Comparison of ENCODE assay signal across 8 cellular contexts in genomic region chr10:113854019-113854756, GRCh38. TPM values are rescaled to one million over a fixed set of nuclear protein-coding genes. Genes with fewer than 3 reads are reported as not detected.
DNase-seq lines count a peak whose midpoint lies in the region; ATAC-seq and TF ChIP-seq lines count a peak whose summit lies in the region.

Gene DCLRE1A, minus strand, starts transcription at chr10:113854082. Its CDS starts 900 bp downstream, at chr10:113853182.
Gene NHLRC2, plus strand, starts transcription at chr10:113854661. Its CDS starts 212 bp downstream, at chr10:113854873.

- H3K4me1 ChIP-seq in right atrium auricular region (peaks cover 0 to 33% of the 10 kb centered on the region in 2 donors), uterus (no peaks in the 10 kb centered on the region)

- intact Hi-C loops in uterus (cut with DNase I; ENCODE audit: low total_unique reads), result no loop called here

- TF ChIP-seq POLR2A in uterus (IDR thresholded peaks at IDR 0.05), result no peak

- H3K27ac ChIP-seq in angular gyrus (ENCODE audit: low read depth, low read length) (peak within 1 kb of the TSS; percentile 87), right atrium auricular region (peak within 1 kb of the TSS; percentile 95), uterus (peak within 1 kb of the TSS; percentile 86 to 93)

- H3K27me3 ChIP-seq in GM06990 (replicated peaks; ENCODE audit: control insufficient read depth, insufficient read depth, low read length), result no peaks in the 10 kb centered on the region
- H3K27me3 ChIP-seq in right atrium auricular region, result no peaks in the 10 kb centered on the region
- H3K27me3 ChIP-seq in uterus, result no peaks in the 10 kb centered on the region

- TF ChIP-seq CTCF in GM06990 (IDR thresholded peaks at IDR 0.05; ENCODE audit: insufficient read depth, low read length, poor library complexity, severe bottlenecking) (no peak), right atrium auricular region (IDR thresholded peaks at IDR 0.05) (no peak), uterus (IDR thresholded peaks at IDR 0.05) (no peak)

- ATAC-seq in HG02623 (IDR thresholded peaks at IDR 0.05; ENCODE audit: unreplicated experiment), result peak; percentile 36

- DNase-seq in GM06990 (ENCODE audit: extremely low read depth, insufficient read length), result peak; percentile 87
- peak; percentile 83 to 92 (median 84) for DNase-seq in NCI-H1417 (lab: John Stamatoyannopoulos, UW)
- peak; percentile 26 to 74 (median 46) for DNase-seq in T-helper 2 cell
- peak; percentile 81 for DNase-seq in right atrium auricular region (ENCODE audit: low spot score)
- peak; percentile 56 for DNase-seq in pulmonary artery endothelial cell (ENCODE audit: low read depth, low spot score)
- DNase-seq in uterus, result peak; percentile 67 to 76

- H3K36me3 ChIP-seq in GM06990 (ENCODE audit: control insufficient read depth, insufficient read depth, low read length), result no peaks in the 10 kb centered on the region
- H3K36me3 ChIP-seq in right atrium auricular region, result no peaks in the 10 kb centered on the region
- H3K36me3 ChIP-seq in uterus, result no peaks in the 10 kb centered on the region

- H3K4me3 ChIP-seq in GM06990 (replicated peaks; ENCODE audit: low read depth, low read length) (peak within 1 kb of the TSS; percentile 91), right atrium auricular region (peak within 1 kb of the TSS; percentile 61 to 87), uterus (peak within 1 kb of the TSS; percentile 77 to 81)

- H3K9me3 ChIP-seq in right atrium auricular region (no peaks in the 10 kb centered on the region), uterus (no peaks in the 10 kb centered on the region)

RNA-seq across cellular contexts. Expression of gene DCLRE1A, which starts in this region (rescaled TPM):
- total RNA-seq in right atrium auricular region (1 to 10 TPM; 4.9 to 7.4 TPM), pulmonary artery endothelial cell (7.1 and 9.3 TPM in 2 replicates), uterus (10 to 100 TPM in 1 of 4 donors, 1 to 10 TPM in 2, under 1 TPM in 1; 0.26 to 16.1 (median 4.4) TPM)

RNA-seq across cellular contexts. Expression of gene NHLRC2, which starts in this region (rescaled TPM):
- 10 to 100 TPM; 38.6 to 74.8 TPM for total RNA-seq in right atrium auricular region
- total RNA-seq in pulmonary artery endothelial cell, result 14.3 and 15.5 TPM in 2 replicates
- total RNA-seq in uterus, result 10 to 100 TPM in 3 of 4 donors, 1 to 10 TPM in 1; 9.0 to 70.3 (median 37.1) TPM

Comparison
In these comparisons a context has a peak if more than half of its experiments do, and no peak if none do; other contexts are left out.
1. Peak in every context shown above with its lines: DNase-seq, ATAC-seq, H3K4me3 ChIP-seq and H3K27ac ChIP-seq.